33 cellular contexts compared by ENCODE assay signal in genomic region chr17:74227271-74227670, GRCh38. TPM values are rescaled to one million over a fixed set of nuclear protein-coding genes. Genes with fewer than 3 reads are reported as not detected.
"Had no signal": no experiment of that assay in that cellular context is flagged by ENCODE, and none has a peak within 500 bp of the region (broad histone marks: within the 10 kb centered on the region; RNA-seq: fewer than 3 reads in every experiment).

No MANE protein-coding gene starts in this region.

- H3K9me3 Mint-ChIP-seq: activated B cell treated with CpG ODN at 0.5 μM for 24 hours; activated CD8-positive, alpha-beta T cell treated with anti-CD3 and anti-CD28 coated beads for 36 hours; activated naive CD4-positive, alpha-beta T cell treated with anti-CD3 and anti-CD28 coated beads, Interleukin-2, amount 10 ng/mL, durations not matched to agents 7 days and 5 days; activated naive CD4-positive, alpha-beta T cell treated with anti-CD3 and anti-CD28 coated beads, Interleukin-2, amount 50 U/mL, for 72 hours; activated naive CD8-positive, alpha-beta T cell treated with anti-CD3 and anti-CD28 coated beads, Interleukin-2, amount 10 ng/mL, durations not matched to agents 7 days and 5 days; activated T-cell treated with anti-CD3 and anti-CD28 coated beads, Interleukin-2, amount 50 U/mL, for 4 hours; brain; endodermal cell; T-helper 2 cell treated with Interferon-gamma antibody and Interleukin-4, amounts not matched to agents 5 μg/mL and 100 μg/mL, for 36 hours had no signal

- H3K36me3 Mint-ChIP-seq: activated naive CD4-positive, alpha-beta T cell treated with anti-CD3 and anti-CD28 coated beads, Interleukin-2, amount 50 U/mL, for 72 hours; activated naive CD8-positive, alpha-beta T cell treated with anti-CD3 and anti-CD28 coated beads, Interleukin-2, amount 10 ng/mL, durations not matched to agents 7 days and 5 days had no signal

- H3K4me3 ChIP-seq: ascending aorta, breast epithelium, cardiac muscle cell, colonic mucosa, esophagus muscularis mucosa, gastroesophageal sphincter, heart right ventricle had no signal

- H3K27me3 ChIP-seq: ascending aorta, breast epithelium, cardiac muscle cell, colonic mucosa, esophagus muscularis mucosa, foreskin keratinocyte, gastroesophageal sphincter, heart right ventricle had no signal

- DNase-seq: activated B cell treated with CpG ODN at 0.5 μM for 24 hours; activated CD4-positive, alpha-beta T cell treated with anti-CD3 and anti-CD28 coated beads for 48 hours; activated CD4-positive, alpha-beta T cell treated with anti-CD3 and anti-CD28 coated beads, Interleukin-2, amount 50 U/mL, for 1 hour; activated CD4-positive, alpha-beta T cell treated with anti-CD3 and anti-CD28 coated beads, Interleukin-2, amount 50 U/mL, for 48 hours; activated CD8-positive, alpha-beta memory T cell treated with anti-CD3 and anti-CD28 coated beads for 24 hours; activated CD8-positive, alpha-beta T cell treated with anti-CD3 and anti-CD28 coated beads for 36 hours; activated gamma-delta T cell; activated naive CD4-positive, alpha-beta T cell; activated naive CD4-positive, alpha-beta T cell treated with anti-CD3 and anti-CD28 coated beads, Interleukin-2, amount 10 ng/mL, durations not matched to agents 7 days and 5 days; activated naive CD8-positive, alpha-beta T cell treated with anti-CD3 and anti-CD28 coated beads, Interleukin-2, amount 10 ng/mL, durations not matched to agents 7 days and 5 days; activated T-cell treated with anti-CD3 and anti-CD28 coated beads, Interleukin-2, amount 50 U/mL, for 4 hours; central memory CD4-positive, alpha-beta T cell; cerebellar nuclear complex; colonic mucosa; effector memory CD4-positive, alpha-beta T cell; endodermal cell; erythroblast; foreskin keratinocyte; heart right ventricle; T-helper 1 cell; T-helper 17 cell; T1000; WERI-Rb-1 had no signal

- H3K27ac Mint-ChIP-seq: activated B cell treated with CpG ODN at 0.5 μM for 24 hours; activated CD8-positive, alpha-beta T cell treated with anti-CD3 and anti-CD28 coated beads for 36 hours; activated naive CD4-positive, alpha-beta T cell treated with anti-CD3 and anti-CD28 coated beads, Interleukin-2, amount 10 ng/mL, durations not matched to agents 7 days and 5 days; activated naive CD8-positive, alpha-beta T cell treated with anti-CD3 and anti-CD28 coated beads, Interleukin-2, amount 10 ng/mL, durations not matched to agents 7 days and 5 days; endodermal cell; T-helper 17 cell; T-helper 2 cell treated with Interferon-gamma antibody and Interleukin-4, amounts not matched to agents 5 μg/mL and 100 μg/mL, for 36 hours had no signal

- H3K4me3 Mint-ChIP-seq: activated B cell treated with CpG ODN at 0.5 μM for 24 hours; activated CD8-positive, alpha-beta T cell treated with anti-CD3 and anti-CD28 coated beads for 36 hours; activated naive CD4-positive, alpha-beta T cell treated with anti-CD3 and anti-CD28 coated beads, Interleukin-2, amount 10 ng/mL, durations not matched to agents 7 days and 5 days; activated naive CD8-positive, alpha-beta T cell treated with anti-CD3 and anti-CD28 coated beads, Interleukin-2, amount 10 ng/mL, durations not matched to agents 7 days and 5 days; activated T-cell treated with anti-CD3 and anti-CD28 coated beads, Interleukin-2, amount 50 U/mL, for 4 hours; brain; endodermal cell; T-helper 17 cell; T-helper 2 cell treated with Interferon-gamma antibody and Interleukin-4, amounts not matched to agents 5 μg/mL and 100 μg/mL, for 36 hours had no signal

- H3K27ac ChIP-seq: ascending aorta, breast epithelium, cardiac muscle cell, colonic mucosa, esophagus muscularis mucosa, foreskin keratinocyte, gastroesophageal sphincter, heart right ventricle, WERI-Rb-1 had no signal

- ATAC-seq: activated CD4-positive, CD25-positive, alpha-beta regulatory T cell treated with anti-CD3 and anti-CD28 coated beads, Interleukin-2, amount 50 U/mL, for 24 hours; activated CD8-positive, alpha-beta T cell treated with anti-CD3 and anti-CD28 coated beads for 36 hours; activated naive CD4-positive, alpha-beta T cell treated with anti-CD3 and anti-CD28 coated beads, Interleukin-2, amount 50 U/mL, for 72 hours; activated T-cell treated with anti-CD3 and anti-CD28 coated beads, Interleukin-2, amount 50 U/mL, for 4 hours; foreskin keratinocyte; gastroesophageal sphincter; heart right ventricle; T-helper 17 cell had no signal

- H3K27me3 Mint-ChIP-seq: activated B cell treated with CpG ODN at 0.5 μM for 24 hours; activated CD8-positive, alpha-beta T cell treated with anti-CD3 and anti-CD28 coated beads for 36 hours; activated naive CD4-positive, alpha-beta T cell treated with anti-CD3 and anti-CD28 coated beads, Interleukin-2, amount 10 ng/mL, durations not matched to agents 7 days and 5 days; T-helper 17 cell had no signal

- H3K4me1 Mint-ChIP-seq: activated B cell treated with CpG ODN at 0.5 μM for 24 hours; activated naive CD8-positive, alpha-beta T cell treated with anti-CD3 and anti-CD28 coated beads, Interleukin-2, amount 10 ng/mL, durations not matched to agents 7 days and 5 days had no signal

RNA-seq across cellular contexts. Expression of gene DNAI2, which starts 46.8 kb away (rescaled TPM):
- total RNA-seq: activated B cell treated with CpG ODN at 0.5 μM for 24 hours; activated T-cell treated with anti-CD3 and anti-CD28 coated beads, Interleukin-2, amount 50 U/mL, for 4 hours; ascending aorta; breast epithelium; cardiac muscle cell; colonic mucosa; endodermal cell; esophagus muscularis mucosa; foreskin keratinocyte; gastroesophageal sphincter; glomerular endothelial cell had no signal
